Comparison of ENCODE assay signal across 28 cellular contexts in the genomic region with DNA sequence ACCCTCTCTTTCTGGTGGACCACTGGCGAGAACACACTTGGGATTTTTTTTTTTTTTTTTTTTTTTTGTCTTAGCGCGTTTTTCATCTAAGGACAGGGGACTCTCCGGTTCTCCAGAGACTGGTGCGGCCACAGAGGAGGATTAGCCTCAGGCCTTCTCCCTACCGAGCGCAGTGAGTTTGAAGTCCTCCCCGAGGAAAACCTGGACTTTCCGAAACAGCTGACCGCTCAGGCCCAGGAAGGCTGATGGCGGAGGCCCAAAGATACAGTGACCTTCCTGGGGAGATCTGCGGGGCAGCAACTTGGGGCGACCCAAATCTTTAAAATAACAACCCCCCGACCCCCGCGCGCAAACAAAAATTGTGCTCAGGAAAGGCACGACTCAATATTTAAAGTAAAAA. TPM values are rescaled to one million over a fixed set of nuclear protein-coding genes. Genes with fewer than 3 reads are reported as not detected.
A peak's percentile ranks its signal among the peaks of the same experiment; 100 is the strongest.
DNase-seq lines count a peak whose midpoint lies in the region; ATAC-seq, FAIRE-seq and TF ChIP-seq lines count a peak whose summit lies in the region.
"Had no signal": no experiment of that assay in that cellular context is flagged by ENCODE, and none has a peak within 500 bp of the region (broad histone marks: within the 10 kb centered on the region; RNA-seq: fewer than 3 reads in every experiment).

No MANE protein-coding gene starts in this region.

- H3K4me3 ChIP-seq in H7 (ENCODE audit: insufficient read depth, low read depth, low read length) (no peak overlapping the region), H1 (ENCODE audit: extremely low read depth in 1 of 4, insufficient read depth in 2 of 4, low read depth in 3 of 4, low read length in 4 of 4) (peak overlapping the region in 1 of 4 experiments; percentile 34; a peak in 1 of 8 replicates), rectal smooth muscle tissue (ENCODE audit: low read length) (peak overlapping the region; percentile 55)
- H3K4me3 ChIP-seq: A549, adrenal gland, HAP-1 had no signal

- peak overlapping the region; percentile 33 to 52; a peak in 1 of 4 replicates for H3K4me2 ChIP-seq in H1 (ENCODE audit: insufficient read depth in 1 of 2, low read depth in 2 of 2, low read length in 2 of 2)
- H3K4me2 ChIP-seq: A549 had no signal

- no peak overlapping the region for H3K14ac ChIP-seq in H1 (ENCODE audit: insufficient read length)

- peaks cover 2% of the 10 kb centered on the region; the same call in 1 of the 2 replicates for H3K23me2 ChIP-seq in H1 (ENCODE audit: low read depth, low read length)

- no peak overlapping the region for H4K5ac ChIP-seq in H1 (ENCODE audit: insufficient read length, low read depth, low read length)

- peaks cover 96% of the 10 kb centered on the region for H3K27me3 ChIP-seq in H7 (ENCODE audit: control insufficient read depth, insufficient read depth, low read length)
- peaks cover 87 to 100% (median 98%) of the 10 kb centered on the region in 4 experiments for H3K27me3 ChIP-seq in H1 (replicated peaks in 1 of 4; ENCODE audit: control insufficient read depth in 3 of 4, extremely low read depth in 1 of 4, insufficient read depth in 3 of 4, low read length in 3 of 4)
- H3K27me3 ChIP-seq in rectal smooth muscle tissue (ENCODE audit: control insufficient read depth, insufficient read depth, low read length), result peaks cover 34% of the 10 kb centered on the region

- H3K4ac ChIP-seq in H1 (replicated peaks; ENCODE audit: insufficient read length, low read depth, low read length), result no peak overlapping the region

- H3K9ac ChIP-seq in H1 (replicated peaks in 1 of 4; ENCODE audit: extremely low read depth in 1 of 4, low read depth in 3 of 4, low read length in 3 of 4), result no peak overlapping the region
- no peak overlapping the region for H3K9ac ChIP-seq in rectal smooth muscle tissue (ENCODE audit: low read length)

- H3K27me3 Mint-ChIP-seq in activated CD4-positive, alpha-beta T cell treated with anti-CD3 and anti-CD28 coated beads, Interleukin-2, amount 10 ng/mL, durations not matched to agents 24 days and 14 days, result peaks cover 88% of the 10 kb centered on the region
- peaks cover 98% of the 10 kb centered on the region for H3K27me3 Mint-ChIP-seq in activated naive CD8-positive, alpha-beta T cell treated with anti-CD3 and anti-CD28 coated beads for 36 hours

- no peak overlapping the region for H2AFZ ChIP-seq in H1 (ENCODE audit: low read length)

- POLR2A ChIA-PET in H1 (lab: Charles Lee; ENCODE audit: partially characterized antibody), result interaction anchor here (1.5 to 1.8 kb wide), 2 partner anchors 11 to 51 kb away, joined by 3 to 4 read pairs; no protein-coding TSS in a partner anchor

- no peak for TF ChIP-seq POLR2A in H1 (IDR thresholded peaks at IDR 0.05; ENCODE audit: control extremely low read depth in 1 of 2, low read depth in 2 of 2, low read length in 2 of 2)

- H3K56ac ChIP-seq in H1 (replicated peaks; ENCODE audit: insufficient read length, low read depth, low read length), result no peak overlapping the region

- no peak overlapping the region for H3K23ac ChIP-seq in H1 (ENCODE audit: insufficient read length)

- no peak overlapping the region for H3K18ac ChIP-seq in H1 (ENCODE audit: extremely low read depth, low read length)

- WGBS in H1 (ENCODE audit: extremely low coverage in 1 of 2, insufficient coverage in 1 of 2, insufficient read length in 1 of 2, insufficient replicate concordance in 2 of 2, low coverage in 1 of 2, low lambda C conversion rate in 2 of 2, missing lambda C conversion rate in 1 of 2), 2 experiments, result 5% methylated on average over 16 of the region's 18 CpGs; no CpG with 5 or more reads in 1 of the 2 experiments

- no peak for FAIRE-seq in H1 (lab: Jason Lieb, UNC)
- FAIRE-seq: A549, endothelial cell of umbilical vein, islet of Langerhans, small intestine had no signal

- ATAC-seq in HG03196 (IDR thresholded peaks at IDR 0.05; ENCODE audit: unreplicated experiment) (no peak), GM18519 (IDR thresholded peaks at IDR 0.05; ENCODE audit: low FRiP score, unreplicated experiment) (no peak)
- ATAC-seq: activated T-cell treated with anti-CD3 and anti-CD28 coated beads, Interleukin-2, amount 50 U/mL, for 72 hours; left ventricle myocardium superior; naive thymus-derived CD4-positive, alpha-beta T cell; Panc1 had no signal

- H4K8ac ChIP-seq in H1 (ENCODE audit: extremely low read depth, insufficient read depth, low read length), result no peak overlapping the region

- no peak for TF ChIP-seq EP300 in H1 (IDR thresholded peaks at IDR 0.05; ENCODE audit: borderline replicate concordance in 1 of 2, low read depth in 2 of 2, low read length in 2 of 2)

- H4K20me1 ChIP-seq in H1 (replicated peaks in 1 of 2; ENCODE audit: control insufficient read depth in 1 of 2, insufficient read depth in 2 of 2, low read length in 2 of 2), result peaks cover 10 to 42% of the 10 kb centered on the region in 2 experiments

- no peak overlapping the region for H2BK5ac ChIP-seq in H1 (ENCODE audit: low read depth, low read length)

- H3K36me3 ChIP-seq in H7 (replicated peaks; ENCODE audit: control insufficient read depth, insufficient read depth, low read length), result no peaks in the 10 kb centered on the region
- no peaks in the 10 kb centered on the region for H3K36me3 ChIP-seq in H1 (ENCODE audit: control insufficient read depth in 2 of 4, insufficient read depth in 4 of 4, low read length in 3 of 4)
- H3K36me3 ChIP-seq in rectal smooth muscle tissue (ENCODE audit: control insufficient read depth, insufficient read depth, low read length), result no peaks in the 10 kb centered on the region
- H3K36me3 ChIP-seq: adrenal gland, HAP-1 had no signal

- peaks cover 6 to 37% (median 14%) of the 10 kb centered on the region in 4 experiments for H3K4me1 ChIP-seq in H1 (replicated peaks in 1 of 4; ENCODE audit: control insufficient read depth in 3 of 4, insufficient read depth in 4 of 4, low read length in 3 of 4)
- H3K4me1 ChIP-seq in rectal smooth muscle tissue (ENCODE audit: control insufficient read depth, insufficient read depth, low read length), result peaks cover 13% of the 10 kb centered on the region
- H3K4me1 ChIP-seq: A549, HAP-1 had no signal

- peaks cover 15% of the 10 kb centered on the region for H3K9me3 Mint-ChIP-seq in activated CD4-positive, alpha-beta T cell treated with anti-CD3 and anti-CD28 coated beads, Interleukin-2, amount 10 ng/mL, durations not matched to agents 24 days and 14 days
- peaks cover 11% of the 10 kb centered on the region for H3K9me3 Mint-ChIP-seq in activated naive CD8-positive, alpha-beta T cell treated with anti-CD3 and anti-CD28 coated beads for 36 hours
- H3K9me3 Mint-ChIP-seq: type B pancreatic cell had no signal

- H3K27ac Mint-ChIP-seq in activated CD4-positive, alpha-beta T cell treated with anti-CD3 and anti-CD28 coated beads, Interleukin-2, amount 10 ng/mL, durations not matched to agents 24 days and 14 days, result peak overlapping the region; percentile 15
- H3K27ac Mint-ChIP-seq in activated naive CD8-positive, alpha-beta T cell treated with anti-CD3 and anti-CD28 coated beads for 36 hours, result no peak overlapping the region
- H3K27ac Mint-ChIP-seq: activated T-cell treated with anti-CD3 and anti-CD28 coated beads, Interleukin-2, amount 50 U/mL, for 72 hours; brain; type B pancreatic cell had no signal

- H2BK120ac ChIP-seq in H1 (replicated peaks; ENCODE audit: low read depth, low read length), result no peak overlapping the region

- no peak overlapping the region for H3K4me3 Mint-ChIP-seq in activated CD4-positive, alpha-beta T cell treated with anti-CD3 and anti-CD28 coated beads, Interleukin-2, amount 10 ng/mL, durations not matched to agents 24 days and 14 days
- H3K4me3 Mint-ChIP-seq in activated naive CD8-positive, alpha-beta T cell treated with anti-CD3 and anti-CD28 coated beads for 36 hours, result no peak overlapping the region
- H3K4me3 Mint-ChIP-seq: activated T-cell treated with anti-CD3 and anti-CD28 coated beads, Interleukin-2, amount 50 U/mL, for 72 hours; type B pancreatic cell had no signal

- no peak for TF ChIP-seq CTCF in H1 (IDR thresholded peaks at IDR 0.05; ENCODE audit: control extremely low read depth in 1 of 3, insufficient read depth in 1 of 3, low read depth in 1 of 3, low read length in 3 of 3)

- DNase-seq in activated CD4-positive, alpha-beta T cell treated with anti-CD3 and anti-CD28 coated beads, Interleukin-2, amount 10 ng/mL, durations not matched to agents 24 days and 14 days, result no peak
- no peak for DNase-seq in activated CD4-positive, alpha-beta T cell treated with anti-CD3 and anti-CD28 coated beads, Interleukin-2, amount 50 U/mL, for 48 hours
- peak; percentile 73 for DNase-seq in H7
- peak in 1 of 2 experiments; percentile 49 for DNase-seq in H1 (ENCODE audit: low read depth in 1 of 2, low spot score in 2 of 2)
- no peak for DNase-seq in activated naive CD8-positive, alpha-beta T cell treated with anti-CD3 and anti-CD28 coated beads for 36 hours
- DNase-seq: activated CD4-positive, CD25-positive, alpha-beta regulatory T cell treated with anti-CD3 and anti-CD28 coated beads, Interleukin-2, amount 50 U/mL, for 72 hours; activated naive CD4-positive, alpha-beta T cell treated with Interleukin-2 at 50 U/mL for 16 hours; activated T-cell treated with anti-CD3 and anti-CD28 coated beads, Interleukin-2, amount 50 U/mL, for 72 hours; DMS153; Kasumi-1; left ventricle myocardium superior; naive thymus-derived CD4-positive, alpha-beta T cell; NCI-H1694 treated with DMSO at 0.1 percent for 48 hours; NCI-H2171; occipital lobe; SHP77; small intestine had no signal

- intact Hi-C loops in activated CD4-positive, alpha-beta T cell treated with anti-CD3 and anti-CD28 coated beads, Interleukin-2, amount 10 ng/mL, durations not matched to agents 24 days and 14 days (cut with micrococcal nuclease), result no loop called here

- H3K36me3 Mint-ChIP-seq in activated CD4-positive, alpha-beta T cell treated with anti-CD3 and anti-CD28 coated beads, Interleukin-2, amount 10 ng/mL, durations not matched to agents 24 days and 14 days (ENCODE audit: low read depth), result peaks cover 14% of the 10 kb centered on the region
- H3K36me3 Mint-ChIP-seq in activated naive CD8-positive, alpha-beta T cell treated with anti-CD3 and anti-CD28 coated beads for 36 hours, result peaks cover 8% of the 10 kb centered on the region
- H3K36me3 Mint-ChIP-seq: brain, type B pancreatic cell had no signal

- no peak overlapping the region for H4K91ac ChIP-seq in H1 (replicated peaks; ENCODE audit: insufficient read length, low read length)

- no peak overlapping the region for H2BK20ac ChIP-seq in H1 (ENCODE audit: low read length)

- H2BK12ac ChIP-seq in H1 (ENCODE audit: low read depth, low read length), result no peak overlapping the region

- CTCF ChIA-PET in H1 (lab: Charles Lee; ENCODE audit: partially characterized antibody), result interaction anchor here (0.6 to 5.8 kb wide), 8 partner anchors 9 to 508 kb away, joined by 3 to 35 read pairs (median 4); a partner anchor contains a TSS

- H3K9me3 ChIP-seq in H1 (ENCODE audit: insufficient read depth in 2 of 2, low read depth in 1 of 2, low read length in 1 of 2), result peaks cover 0 to 3% of the 10 kb centered on the region in 2 experiments; a peak in 2 of 4 replicates
- H3K9me3 ChIP-seq: A549, adrenal gland, HAP-1 had no signal

- H2AK5ac ChIP-seq in H1 (ENCODE audit: low read depth, low read length), result no peak overlapping the region

- no peaks in the 10 kb centered on the region for H3K79me1 ChIP-seq in H1 (ENCODE audit: low read depth, low read length)

- H3K4me1 Mint-ChIP-seq in activated CD4-positive, alpha-beta T cell treated with anti-CD3 and anti-CD28 coated beads, Interleukin-2, amount 10 ng/mL, durations not matched to agents 24 days and 14 days, result peaks cover 12% of the 10 kb centered on the region
- H3K4me1 Mint-ChIP-seq in activated naive CD8-positive, alpha-beta T cell treated with anti-CD3 and anti-CD28 coated beads for 36 hours, result peaks cover 35% of the 10 kb centered on the region

- TF ChIP-seq RAD21 in H1 (IDR thresholded peaks at IDR 0.05 in 1 of 2, conservative IDR thresholded peaks at IDR 0.05 in 1 of 2; ENCODE audit: low read depth in 2 of 2, low read length in 2 of 2), result no peak

- H2BK15ac ChIP-seq in H1 (ENCODE audit: low read length), result no peak overlapping the region

- H3K27ac ChIP-seq in H1 (ENCODE audit: low read depth, low read length), result no peak overlapping the region
- peak overlapping the region; percentile 88 for H3K27ac ChIP-seq in rectal smooth muscle tissue (ENCODE audit: low read depth, low read length)
- H3K27ac ChIP-seq: A549, adrenal gland had no signal

- H3K79me2 ChIP-seq in H1 (ENCODE audit: control insufficient read depth in 1 of 2, insufficient read depth in 2 of 2, low read length in 2 of 2), result no peaks in the 10 kb centered on the region

RNA-seq across cellular contexts. Expression of a gene that starts 9.2 kb away (rescaled TPM):
- total RNA-seq in activated CD4-positive, alpha-beta T cell treated with anti-CD3 and anti-CD28 coated beads, Interleukin-2, amount 10 ng/mL, durations not matched to agents 24 days and 14 days, result not detected in 2 replicates
- 0.52 and 0.76 TPM in 2 replicates for total RNA-seq in H7 (2014; rRNA removed; shearing (Covaris generic))
- total RNA-seq in H1 (2021; fragmentation: NEBNext Ultra II Directional; extraction: Animal tissue kit (Norgen Biotek cat#: 25700)), result 0.11 and 0.13 TPM in 2 replicates
- polyA plus RNA-seq in H1 (2011; rRNA removed), result 0.03 TPM in 1 of 2 replicates, not detected in the other
- 0.03 TPM for polyA plus RNA-seq in H1 (2011; cell fraction: cytosol; rRNA removed)
- polyA plus RNA-seq in H1 (2011; cell fraction: nucleus; rRNA removed), result 0.06 TPM
- polyA plus RNA-seq in H1 (2012, experiment 1 of 2), result 0.07 TPM in 1 of 4 replicates, not detected in the others
- polyA plus RNA-seq in H1 (2012, experiment 2 of 2), result not detected
- 0.06 TPM for polyA plus RNA-seq in H1 (2013, experiment 1 of 2)
- polyA plus RNA-seq in H1 (2013, experiment 2 of 2), result 0.06 TPM
- polyA minus RNA-seq in H1 (2011; rRNA and poly(A)+ RNA removed), result not detected in 2 replicates
- not detected for polyA minus RNA-seq in H1 (2011; cell fraction: cytosol; rRNA and poly(A)+ RNA removed)
- not detected for polyA minus RNA-seq in H1 (2011; cell fraction: nucleus; rRNA and poly(A)+ RNA removed)
- not detected for total RNA-seq in activated naive CD8-positive, alpha-beta T cell treated with anti-CD3 and anti-CD28 coated beads for 36 hours
- total RNA-seq: activated T-cell treated with anti-CD3 and anti-CD28 coated beads, Interleukin-2, amount 50 U/mL, for 72 hours; endothelial cell of umbilical vein; left ventricle myocardium superior; naive thymus-derived CD4-positive, alpha-beta T cell; occipital lobe had no signal
- polyA plus RNA-seq: endothelial cell of umbilical vein; naive thymus-derived CD4-positive, alpha-beta T cell had no signal

RNA-seq across cellular contexts. Expression of a gene that starts 51.0 kb away (rescaled TPM):
- total RNA-seq in activated CD4-positive, alpha-beta T cell treated with anti-CD3 and anti-CD28 coated beads, Interleukin-2, amount 10 ng/mL, durations not matched to agents 24 days and 14 days, result 19.5 and 20.5 TPM in 2 replicates
- 27.7 and 32.4 TPM in 2 replicates for total RNA-seq in H7 (2014; rRNA removed; shearing (Covaris generic))
- total RNA-seq in H1 (2021; fragmentation: NEBNext Ultra II Directional; extraction: Animal tissue kit (Norgen Biotek cat#: 25700)), result 18.7 and 20.8 TPM in 2 replicates
- 10.5 and 16.0 TPM in 2 replicates for polyA plus RNA-seq in H1 (2011; rRNA removed)
- polyA plus RNA-seq in H1 (2011; cell fraction: cytosol; rRNA removed), result 18.4 TPM
- 8.2 TPM for polyA plus RNA-seq in H1 (2011; cell fraction: nucleus; rRNA removed)
- polyA plus RNA-seq in H1 (2012, experiment 1 of 2), result 11.5 to 18.1 TPM (median 12.6 TPM) in 4 replicates
- polyA plus RNA-seq in H1 (2012, experiment 2 of 2), result 3.0 TPM
- polyA plus RNA-seq in H1 (2013, experiment 1 of 2), result 13.7 TPM
- 13.7 TPM for polyA plus RNA-seq in H1 (2013, experiment 2 of 2)
- polyA minus RNA-seq in H1 (2011; rRNA and poly(A)+ RNA removed), result 8.5 and 10.3 TPM in 2 replicates
- 7.0 TPM for polyA minus RNA-seq in H1 (2011; cell fraction: cytosol; rRNA and poly(A)+ RNA removed)
- 23.5 TPM for polyA minus RNA-seq in H1 (2011; cell fraction: nucleus; rRNA and poly(A)+ RNA removed)
- 10 to 100 TPM; 13.6 to 15.8 TPM for total RNA-seq in activated naive CD8-positive, alpha-beta T cell treated with anti-CD3 and anti-CD28 coated beads for 36 hours
